ENCODE assay signal across 8 cellular contexts in genomic region chr19:38667552-38668205, GRCh38. TPM values are rescaled to one million over a fixed set of nuclear protein-coding genes. Genes with fewer than 3 reads are reported as not detected.
A peak's percentile ranks its signal among the peaks of the same experiment; 100 is the strongest.
DNase-seq lines count a peak whose midpoint lies in the region; ATAC-seq, FAIRE-seq and TF ChIP-seq lines count a peak whose summit lies in the region.

No MANE protein-coding gene starts in this region.

- 24 to 64% (median 31%) methylated on average over 10 of the region's 10 CpGs for WGBS in adipose tissue, 3 donors

- peaks cover 69% of the 10 kb centered on the region for H3K4me1 ChIP-seq in iPS-20b (ENCODE audit: insufficient read depth, low read length)

- H3K9ac ChIP-seq in iPS-20b (ENCODE audit: low read depth, low read length) = peak overlapping the region; percentile 81; the same call in 1 of the 2 replicates

- no peak for FAIRE-seq in GM12892 (lab: Jason Lieb, UNC)

- no peak overlapping the region for H3K4me3 ChIP-seq in iPS-20b (ENCODE audit: low read length)

- H3K36me3 ChIP-seq in iPS-20b (ENCODE audit: insufficient read depth, low read depth, low read length) = peaks cover 13% of the 10 kb centered on the region; the same call in 1 of the 2 replicates

- H3K36me3 Mint-ChIP-seq in stimulated activated effector memory CD8-positive, alpha-beta T cell treated with anti-CD3 and anti-CD28 coated beads, Interleukin-12 subunit alpha, Interleukin-12 subunit beta, amount 100 ng/mL, for 72 hours = peaks cover 65% of the 10 kb centered on the region

- H3K27ac ChIP-seq in adipose tissue (ENCODE audit: low read depth, low read length) (peak overlapping the region; percentile 28), iPS-20b (ENCODE audit: low read length) (peak overlapping the region; percentile 93)

- no peak for TF ChIP-seq POLR2A in GM12892 (IDR thresholded peaks at IDR 0.05; ENCODE audit: low read depth, low read length)

- no peaks in the 10 kb centered on the region for H3K27me3 ChIP-seq in iPS-20b (ENCODE audit: insufficient read depth, low read length)

- H3K27ac Mint-ChIP-seq in stimulated activated effector memory CD8-positive, alpha-beta T cell treated with anti-CD3 and anti-CD28 coated beads, Interleukin-12 subunit alpha, Interleukin-12 subunit beta, amount 100 ng/mL, for 72 hours = peak overlapping the region; percentile 88

- H3K4me3 Mint-ChIP-seq in stimulated activated effector memory CD8-positive, alpha-beta T cell treated with anti-CD3 and anti-CD28 coated beads, Interleukin-12 subunit alpha, Interleukin-12 subunit beta, amount 100 ng/mL, for 72 hours = peak overlapping the region; percentile 39

- H3K9me3 Mint-ChIP-seq in stimulated activated effector memory CD8-positive, alpha-beta T cell treated with anti-CD3 and anti-CD28 coated beads, Interleukin-12 subunit alpha, Interleukin-12 subunit beta, amount 100 ng/mL, for 72 hours = no peaks in the 10 kb centered on the region

- ATAC-seq in stimulated activated effector memory CD8-positive, alpha-beta T cell treated with anti-CD3 and anti-CD28 coated beads, Interleukin-12 subunit alpha, Interleukin-12 subunit beta, amount 100 ng/mL, for 72 hours = no peak

- DNase-seq in H4 (ENCODE audit: low spot score) = peak; percentile 93
- no peak for DNase-seq in stimulated activated effector memory CD8-positive, alpha-beta T cell treated with anti-CD3 and anti-CD28 coated beads, Interleukin-12 subunit alpha, Interleukin-12 subunit beta, amount 100 ng/mL, for 72 hours (ENCODE audit: low spot score in 2 of 2)
- no peak for DNase-seq in NCI-H510A (lab: John Stamatoyannopoulos, UW)
- no peak for DNase-seq in activated effector memory CD4-positive, alpha-beta T cell treated with Interleukin-2 at 50 U/mL for 16 hours
- no peak for DNase-seq in DMS53 treated with DMSO at 0.1 percent for 48 hours (lab: John Stamatoyannopoulos, UW; ENCODE audit: unreplicated experiment)
- no peak for DNase-seq in GM12892 (ENCODE audit: insufficient read length)

- H3K9me3 ChIP-seq in iPS-20b (ENCODE audit: insufficient read depth, low read depth, low read length) = no peaks in the 10 kb centered on the region

- H3K4me1 Mint-ChIP-seq in stimulated activated effector memory CD8-positive, alpha-beta T cell treated with anti-CD3 and anti-CD28 coated beads, Interleukin-12 subunit alpha, Interleukin-12 subunit beta, amount 100 ng/mL, for 72 hours = peaks cover 92% of the 10 kb centered on the region

RNA-seq across cellular contexts. Expression of gene ACTN4, which starts 20.2 kb away (rescaled TPM):
- total RNA-seq in H4 (2014; rRNA removed; shearing (Covaris generic)) = 157 and 262 TPM in 2 replicates
- 100 to 1,000 TPM in 2 of 3 donors, 10 to 100 TPM in 1; 71.1 to 195 (median 101) TPM for polyA plus RNA-seq in adipose tissue
- 113 TPM for polyA plus RNA-seq in GM12892 (2012; ENCODE audit: missing spikeins)

RNA-seq across cellular contexts. Expression of gene EIF3K, which starts 48.7 kb away (rescaled TPM):
- total RNA-seq in H4 (2014; rRNA removed; shearing (Covaris generic)) = 980 and 1,233 TPM in 2 replicates
- polyA plus RNA-seq in adipose tissue = 100 to 1,000 TPM; 231 to 544 (median 410) TPM
- polyA plus RNA-seq in GM12892 (2012; ENCODE audit: missing spikeins) = 279 TPM

RNA-seq across cellular contexts. Expression of gene MAP4K1, which starts 49.9 kb away (rescaled TPM):
- 0.29 and 3.0 TPM in 2 replicates for total RNA-seq in H4 (2014; rRNA removed; shearing (Covaris generic))
- polyA plus RNA-seq in adipose tissue = 1 to 10 TPM; 1.0 to 3.1 (median 1.8) TPM
- polyA plus RNA-seq in GM12892 (2012; ENCODE audit: missing spikeins) = 105 TPM
